8 cellular contexts compared by ENCODE assay signal in genomic region chr10:113856563-113856962, GRCh38. TPM values are rescaled to one million over a fixed set of nuclear protein-coding genes. Genes with fewer than 3 reads are reported as not detected.
DNase-seq lines count a peak whose midpoint lies in the region; ATAC-seq and TF ChIP-seq lines count a peak whose summit lies in the region.

No MANE protein-coding gene starts in this region.

- H3K4me3 Mint-ChIP-seq in natural killer cell: peak overlapping the region; percentile 97

- no peak overlapping the region for H2AK9ac ChIP-seq in IMR-90 (replicated peaks; ENCODE audit: low read depth, low read length, poor library complexity)

- no peak overlapping the region for H3K23ac ChIP-seq in IMR-90 (ENCODE audit: low read depth, low read length)

- dilution Hi-C loops in IMR-90 (cut with HindIII; ENCODE audit: low sequenced_read_pairs, unreplicated experiment) (no loop called here), mammary epithelial cell (cut with HindIII; ENCODE audit: low sequenced_read_pairs) (no loop called here)

- H3K9me1 ChIP-seq in IMR-90 (ENCODE audit: insufficient read depth, low read length): no peaks in the 10 kb centered on the region

- no peak overlapping the region for H4K8ac ChIP-seq in IMR-90 (ENCODE audit: low read depth in 2 of 2, low read length in 2 of 2)

- no peak overlapping the region for H3K56ac ChIP-seq in IMR-90 (ENCODE audit: extremely low read depth, insufficient read depth, low read length)

- peaks cover 2% of the 10 kb centered on the region; the same call in 1 of the 2 replicates for H3K4me1 ChIP-seq in IMR-90 (ENCODE audit: control insufficient read depth, insufficient read depth, low read length)
- peaks cover 16% of the 10 kb centered on the region for H3K4me1 ChIP-seq in mammary epithelial cell (ENCODE audit: insufficient read depth, low read length)

- peaks cover 17 to 29% of the 10 kb centered on the region in 2 experiments for H3K79me1 ChIP-seq in IMR-90 (ENCODE audit: low read depth in 1 of 2, low read length in 2 of 2)

- no peak overlapping the region for H2BK15ac ChIP-seq in IMR-90 (ENCODE audit: low read depth, low read length)

- CTCF ChIA-PET in IMR-90 (lab: Yijun Ruan, JAX): no interaction called here
- CTCF ChIA-PET in mammary epithelial cell (lab: Charles Lee; ENCODE audit: low non-redundant PET): no interaction called here

- no peak overlapping the region for H2AK5ac ChIP-seq in IMR-90 (ENCODE audit: low read depth, low read length)

- no peaks in the 10 kb centered on the region for H3K9me3 Mint-ChIP-seq in natural killer cell

- H3K18ac ChIP-seq in IMR-90 (ENCODE audit: low read depth, low read length): no peak overlapping the region

- no peak for TF ChIP-seq CTCF in IMR-90 (conservative IDR thresholded peaks at IDR 0.05; ENCODE audit: low read depth, low read length)
- no peak for TF ChIP-seq CTCF in mammary epithelial cell (conservative IDR thresholded peaks at IDR 0.05 in 1 of 2, IDR thresholded peaks at IDR 0.05 in 1 of 2; ENCODE audit: extremely low read depth in 1 of 2, insufficient read depth in 1 of 2, low read depth in 1 of 2, low read length in 2 of 2)
- TF ChIP-seq CTCF in natural killer cell (IDR thresholded peaks at IDR 0.05): no peak
- TF ChIP-seq CTCF in WERI-Rb-1 (IDR thresholded peaks at IDR 0.05; ENCODE audit: low read depth, low read length): no peak

- POLR2A ChIA-PET in IMR-90 (lab: Charles Lee; ENCODE audit: unreplicated experiment): no interaction called here

- BruUV-seq in IMR-90 (replicated peaks; lab: Mats Ljungman, UMichigan) (no TSS peak), mammary epithelial cell (replicated peaks; lab: Mats Ljungman, UMichigan) (no TSS peak)

- peak; percentile 3 for DNase-seq in COLO829 (ENCODE audit: low spot score)
- no peak for DNase-seq in IMR-90
- DNase-seq in mammary epithelial cell: no peak
- DNase-seq in natural killer cell: no peak
- no peak for DNase-seq in globus pallidus (ENCODE audit: low spot score)
- DNase-seq in WERI-Rb-1: no peak
- no peak for DNase-seq in NCI-H748 (lab: John Stamatoyannopoulos, UW; ENCODE audit: unreplicated experiment)
- DNase-seq in amniotic stem cell (lab: John Stamatoyannopoulos, UW): no peak

- ATAC-seq in IMR-90 (ENCODE audit: low read depth) (no peak), natural killer cell (no peak)

- peak overlapping the region; percentile 92 to 96 for H3K27ac Mint-ChIP-seq in natural killer cell

- in situ Hi-C loops in IMR-90 (cut with MboI; ENCODE audit: low sequenced_read_pairs): no loop called here
- in situ Hi-C loops in mammary epithelial cell (cut with MboI; ENCODE audit: low sequenced_read_pairs in 2 of 2): no loop called here

- H3K9me3 ChIP-seq in IMR-90 (ENCODE audit: control insufficient read depth, insufficient read depth, low read length) (no peaks in the 10 kb centered on the region), mammary epithelial cell (replicated peaks; ENCODE audit: insufficient read depth, low read length) (no peaks in the 10 kb centered on the region), WERI-Rb-1 (ENCODE audit: severe bottlenecking) (no peaks in the 10 kb centered on the region)

- peaks cover 22% of the 10 kb centered on the region for H3K36me3 Mint-ChIP-seq in natural killer cell

- H2BK120ac ChIP-seq in IMR-90 (ENCODE audit: low read depth, low read length): no peak overlapping the region

- no peak overlapping the region for H3K4me3 ChIP-seq in IMR-90 (ENCODE audit: insufficient read depth, low read depth, low read length)
- peak overlapping the region in 2 of 3 experiments; percentile 91 to 95 for H3K4me3 ChIP-seq in mammary epithelial cell (replicated peaks in 1 of 3; ENCODE audit: insufficient read depth in 1 of 3, low read depth in 2 of 3, low read length in 3 of 3)
- H3K4me3 ChIP-seq in WERI-Rb-1 (ENCODE audit: low read depth, low read length): no peak overlapping the region

- no peak overlapping the region for H4K91ac ChIP-seq in IMR-90 (ENCODE audit: insufficient read depth, low read depth, low read length)

- no CpG with 5 or more reads among the region's 1 CpG for WGBS in IMR-90 (ENCODE audit: extremely low coverage in 2 of 2, insufficient read length in 1 of 2), 2 experiments
- 94% methylated on average over 1 of the region's 1 CpG for WGBS in mammary epithelial cell (ENCODE audit: low coverage, missing lambda C conversion rate)

- no peak overlapping the region for H3K9ac ChIP-seq in IMR-90 (ENCODE audit: low read depth, low read length)
- H3K9ac ChIP-seq in mammary epithelial cell (ENCODE audit: insufficient read depth, low read length): peak overlapping the region; percentile 17

- H3K27ac ChIP-seq in IMR-90 (ENCODE audit: insufficient read depth, low read length) (no peak overlapping the region), mammary epithelial cell (ENCODE audit: insufficient read depth, low read depth, low read length) (no peak overlapping the region), WERI-Rb-1 (no peak overlapping the region)

- H4K20me1 ChIP-seq in IMR-90 (ENCODE audit: insufficient read depth, low read length): no peaks in the 10 kb centered on the region
- H4K20me1 ChIP-seq in mammary epithelial cell (ENCODE audit: insufficient read depth, low read length): no peaks in the 10 kb centered on the region

- peaks cover 33 to 36% of the 10 kb centered on the region in 2 donors for H3K4me1 Mint-ChIP-seq in natural killer cell

- no peak overlapping the region for H3K14ac ChIP-seq in IMR-90 (replicated peaks; ENCODE audit: low read depth, low read length)

- no peak overlapping the region for H4K5ac ChIP-seq in IMR-90 (ENCODE audit: low read depth, low read length)

- H3K4ac ChIP-seq in IMR-90 (ENCODE audit: low read depth, low read length): no peak overlapping the region

- H2AFZ ChIP-seq in IMR-90 (replicated peaks; ENCODE audit: low read length, poor library complexity): no peak overlapping the region
- no peak overlapping the region for H2AFZ ChIP-seq in mammary epithelial cell (ENCODE audit: low read depth, low read length)

- no peak for TF ChIP-seq POLR2A in IMR-90 (IDR thresholded peaks at IDR 0.05; ENCODE audit: low read depth, low read length)

- peaks cover 45% of the 10 kb centered on the region for H3K79me2 ChIP-seq in mammary epithelial cell (ENCODE audit: insufficient read depth, low read length)

- intact Hi-C loops in IMR-90 (cut with micrococcal nuclease): no loop called here
- intact Hi-C loops in mammary epithelial cell (cut with micrococcal nuclease): loop anchor here (10.0 kb wide), 1 partner anchor 208 kb away; no protein-coding TSS in a partner anchor
- intact Hi-C loops in natural killer cell (cut with micrococcal nuclease): no loop called here

- H3K27me3 ChIP-seq in IMR-90 (ENCODE audit: control insufficient read depth, insufficient read depth, low read length) (no peaks in the 10 kb centered on the region), mammary epithelial cell (ENCODE audit: insufficient read depth, low read length) (no peaks in the 10 kb centered on the region), WERI-Rb-1 (ENCODE audit: insufficient read depth, low read depth, severe bottlenecking) (no peaks in the 10 kb centered on the region)

- H3K36me3 ChIP-seq in IMR-90 (ENCODE audit: control insufficient read depth, insufficient read depth, low read length) (peaks cover 2% of the 10 kb centered on the region; the same call in 1 of the 2 replicates), mammary epithelial cell (ENCODE audit: insufficient read depth, low read length) (peaks cover 15% of the 10 kb centered on the region), WERI-Rb-1 (peaks cover 47% of the 10 kb centered on the region)

- no peak for TF ChIP-seq RAD21 in IMR-90 (IDR thresholded peaks at IDR 0.05; ENCODE audit: low read length)

- no peak overlapping the region for H2BK20ac ChIP-seq in IMR-90 (ENCODE audit: low read depth, low read length)

- H3K4me2 ChIP-seq in IMR-90 (ENCODE audit: low read depth, low read length) (peak overlapping the region; percentile 44; the same call in 1 of the 2 replicates), mammary epithelial cell (ENCODE audit: insufficient read depth, low read depth, low read length) (peak overlapping the region; percentile 86)

- H2BK5ac ChIP-seq in IMR-90 (ENCODE audit: low read depth, low read length, poor library complexity, severe bottlenecking): no peak overlapping the region

- H3K27me3 Mint-ChIP-seq in natural killer cell (ENCODE audit: low read depth in 2 of 2): no peaks in the 10 kb centered on the region

TF ChIP-seq in IMR-90, 13 proteins besides CTCF, POLR2A, EP300 and RAD21 (continues in another document):
- no peak for TF ChIP-seq MAFK (IDR thresholded peaks at IDR 0.05; ENCODE audit: low read depth, low read length)
- TF ChIP-seq CEBPB (IDR thresholded peaks at IDR 0.05; ENCODE audit: low read depth, low read length): no peak
- TF ChIP-seq USF2 (IDR thresholded peaks at IDR 0.05; ENCODE audit: low read depth, low read length): no peak
- TF ChIP-seq RCOR1 (IDR thresholded peaks at IDR 0.05; ENCODE audit: insufficient replicate concordance, low read length): no peak
- TF ChIP-seq BHLHE40 (IDR thresholded peaks at IDR 0.05; ENCODE audit: low read depth, low read length): no peak
- TF ChIP-seq SMC3 (IDR thresholded peaks at IDR 0.05; ENCODE audit: low read depth, low read length): no peak

RNA-seq across cellular contexts. Expression of gene NHLRC2, which starts 2.1 kb away (rescaled TPM):
- total RNA-seq in IMR-90 (2012; rRNA removed): 11.8 and 15.3 TPM in 2 replicates
- 2.3 and 3.0 TPM in 2 replicates for polyA plus RNA-seq in IMR-90 (2012; rRNA removed)
- 0.79 and 0.83 TPM in 2 replicates for polyA plus RNA-seq in IMR-90 (2012; cell fraction: cytosol; rRNA removed)
- 1.2 and 5.1 TPM in 2 replicates for polyA plus RNA-seq in IMR-90 (2012; cell fraction: nucleus; rRNA removed; ENCODE audit: low replicate concordance)
- total RNA-seq in mammary epithelial cell: 10 to 100 TPM; 17.5 to 29.7 TPM
- polyA plus RNA-seq in mammary epithelial cell: 5.7 TPM
- polyA minus RNA-seq in mammary epithelial cell: 15.6 TPM
- 10 to 100 TPM; 19.0 to 24.7 (median 22.4) TPM for total RNA-seq in natural killer cell

RNA-seq across cellular contexts. Expression of gene DCLRE1A, which starts 2.7 kb away (rescaled TPM):
- total RNA-seq in IMR-90 (2012; rRNA removed): 6.3 and 7.8 TPM in 2 replicates
- polyA plus RNA-seq in IMR-90 (2012; rRNA removed): 2.6 and 3.1 TPM in 2 replicates
- polyA plus RNA-seq in IMR-90 (2012; cell fraction: cytosol; rRNA removed): 0.52 and 0.56 TPM in 2 replicates
- 0.28 and 2.4 TPM in 2 replicates for polyA plus RNA-seq in IMR-90 (2012; cell fraction: nucleus; rRNA removed; ENCODE audit: low replicate concordance)
- total RNA-seq in mammary epithelial cell: 1 to 10 TPM; 6.5 TPM
- polyA plus RNA-seq in mammary epithelial cell: 3.0 TPM
- 2.3 TPM for polyA minus RNA-seq in mammary epithelial cell
- 1 to 10 TPM; 4.4 to 5.9 (median 5.2) TPM for total RNA-seq in natural killer cell

Comparison
In these comparisons a context has a peak if more than half of its experiments do, and no peak if none do; other contexts are left out.
1. H3K4me3 ChIP-seq: peak in mammary epithelial cell (2 of 3); none in IMR-90 (single experiment) and WERI-Rb-1 (single experiment).